2 cellular contexts compared by ENCODE assay signal in genomic region chr20:45938727-45939438, GRCh38.
A peak's percentile ranks its signal among the peaks of the same experiment; 100 is the strongest.
TF ChIP-seq lines count a peak whose summit lies in the region.

No MANE protein-coding gene starts in this region.

TF ChIP-seq in HepG2, 621 proteins besides CTCF, POLR2A, EP300 and RAD21:
- TF ChIP-seq ZNF768 (CRISPR knock-in tag; IDR thresholded peaks at IDR 0.05) (peak; percentile 9; the same call in 1 of the 2 replicates), ZNF597 (CRISPR knock-in tag; IDR thresholded peaks at IDR 0.05) (no peak), FOXK2 (IDR thresholded peaks at IDR 0.05) (no peak), NRL (CRISPR knock-in tag; IDR thresholded peaks at IDR 0.05; ENCODE audit: borderline replicate concordance) (0 out of 2 replicates have a peak, but pooled peaks have one; percentile 18), ZNF296 (CRISPR knock-in tag; conservative IDR thresholded peaks at IDR 0.05) (0 out of 2 replicates have a peak, but pooled peaks have one; percentile 45), NAIF1 (CRISPR knock-in tag; IDR thresholded peaks at IDR 0.05; ENCODE audit: borderline replicate concordance) (no peak), ZBTB42 (CRISPR knock-in tag; IDR thresholded peaks at IDR 0.05) (no peak), POGK (CRISPR knock-in tag; conservative IDR thresholded peaks at IDR 0.05) (no peak), GFI1 (CRISPR knock-in tag; IDR thresholded peaks at IDR 0.05; ENCODE audit: borderline replicate concordance) (no peak), STAT5B (CRISPR knock-in tag; IDR thresholded peaks at IDR 0.05) (no peak), PTBP1 (IDR thresholded peaks at IDR 0.05; ENCODE audit: low read depth, low read length, poor library complexity, severe bottlenecking) (no peak), NFIC (IDR thresholded peaks at IDR 0.05; ENCODE audit: low read length) (no peak), IRF9 (CRISPR knock-in tag; IDR thresholded peaks at IDR 0.05; ENCODE audit: borderline replicate concordance) (no peak), CENPT (CRISPR knock-in tag; IDR thresholded peaks at IDR 0.05; ENCODE audit: low read depth) (no peak), MAFK (conservative IDR thresholded peaks at IDR 0.05 in 1 of 2, IDR thresholded peaks at IDR 0.05 in 1 of 2; ENCODE audit: low read length in 2 of 2) (no peak), THAP8 (CRISPR knock-in tag; IDR thresholded peaks at IDR 0.05; ENCODE audit: borderline replicate concordance) (no peak), GATAD2A (CRISPR knock-in tag; IDR thresholded peaks at IDR 0.05) (no peak), AGO2 (optimal IDR thresholded peaks at IDR 0.05; ENCODE audit: low read depth, low read length) (peak; percentile 76), ZFP91 (CRISPR knock-in tag; IDR thresholded peaks at IDR 0.05; ENCODE audit: borderline replicate concordance) (peak; percentile 25; the same call in 1 of the 2 replicates), PITX1 (CRISPR knock-in tag; IDR thresholded peaks at IDR 0.05) (no peak), PAWR (CRISPR knock-in tag; IDR thresholded peaks at IDR 0.05; ENCODE audit: borderline replicate concordance) (no peak), NCOA1 (CRISPR knock-in tag; IDR thresholded peaks at IDR 0.05) (no peak)

TF ChIP-seq in WTC11, 78 proteins besides CTCF, POLR2A, EP300 and RAD21:
- TF ChIP-seq NFYB (CRISPR knock-in tag; conservative IDR thresholded peaks at IDR 0.05; ENCODE audit: low read depth) = peak; percentile 44
- 0 out of 2 replicates have a peak, but pooled peaks have one; percentile 33 for TF ChIP-seq ZNF281 (CRISPR knock-in tag; IDR thresholded peaks at IDR 0.05)
- no peak for TF ChIP-seq ZNF317 (CRISPR knock-in tag; IDR thresholded peaks at IDR 0.05; ENCODE audit: borderline replicate concordance, low read depth)
- 0 out of 2 replicates have a peak, but pooled peaks have one; percentile 29 for TF ChIP-seq NFE2L1 (CRISPR knock-in tag; IDR thresholded peaks at IDR 0.05)
- TF ChIP-seq GTF2I (CRISPR knock-in tag; conservative IDR thresholded peaks at IDR 0.05) = no peak
- 0 out of 2 replicates have a peak, but pooled peaks have one; percentile 24 for TF ChIP-seq IRF1 (CRISPR knock-in tag; IDR thresholded peaks at IDR 0.05)
- TF ChIP-seq ZNF423 (CRISPR knock-in tag; IDR thresholded peaks at IDR 0.05) = peak; percentile 99
- TF ChIP-seq SP1 (CRISPR knock-in tag; conservative IDR thresholded peaks at IDR 0.05) = peak; percentile 15; the same call in 1 of the 2 replicates
